In genomic region chr12:117850048-117850447, GRCh38 we compare ENCODE assay signal across 1 cellular context.
TF ChIP-seq lines count a peak whose summit lies in the region.

No MANE protein-coding gene starts in this region.

TF ChIP-seq in GM23338, 12 proteins besides CTCF, POLR2A, EP300 and RAD21 (continued from another document):
- no peak for TF ChIP-seq REST (IDR thresholded peaks at IDR 0.05; ENCODE audit: unreplicated experiment)
- no peak for TF ChIP-seq ZNF462 (CRISPR knock-in tag; IDR thresholded peaks at IDR 0.05)
- TF ChIP-seq CREB1 (CRISPR knock-in tag; IDR thresholded peaks at IDR 0.05; ENCODE audit: low read depth), result no peak
- TF ChIP-seq ZNF331 (CRISPR knock-in tag; IDR thresholded peaks at IDR 0.05; ENCODE audit: low read depth), result no peak
